10 cellular contexts compared by ENCODE assay signal in the genomic region with DNA sequence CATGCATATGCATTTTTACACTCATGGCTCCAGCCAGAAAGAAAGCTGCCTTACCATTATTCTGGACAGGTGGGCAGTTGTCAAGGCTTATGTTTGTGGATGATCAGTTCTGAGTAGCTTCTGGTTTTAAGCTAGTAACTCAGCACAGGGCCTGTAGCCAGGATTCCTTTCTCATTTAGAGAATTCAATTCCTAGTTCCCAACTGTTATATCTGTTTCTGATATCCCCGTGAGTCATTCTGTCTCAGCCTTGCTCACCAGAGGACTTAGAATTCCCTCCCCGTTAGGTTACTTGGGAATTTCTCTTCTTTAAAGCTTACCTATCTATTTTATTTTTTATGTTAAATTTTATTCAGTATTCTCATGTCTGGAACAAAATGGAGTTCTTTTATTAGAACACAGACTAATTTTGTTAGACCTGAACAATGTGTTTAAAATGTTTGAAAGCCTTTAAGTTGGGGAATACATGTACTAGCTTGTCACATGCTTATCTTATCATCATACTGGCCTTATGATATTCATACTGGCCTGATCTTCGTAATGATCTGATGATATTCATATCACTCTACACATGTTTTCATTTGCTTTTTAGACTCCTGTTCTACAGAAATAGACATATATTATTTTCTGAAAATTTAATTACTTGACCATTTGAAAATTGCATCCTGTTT. TPM values are rescaled to one million over a fixed set of nuclear protein-coding genes. Genes with fewer than 3 reads are reported as not detected.
DNase-seq lines count a peak whose midpoint lies in the region; TF ChIP-seq lines count a peak whose summit lies in the region.
"Had no signal": no experiment of that assay in that cellular context is flagged by ENCODE, and none has a peak within 500 bp of the region (broad histone marks: within the 10 kb centered on the region; RNA-seq: fewer than 3 reads in every experiment).

No MANE protein-coding gene starts in this region.

- H3F3A ChIP-seq in GM23248 (ENCODE audit: insufficient read depth): peaks cover 30% of the 10 kb centered on the region

- 14 to 15% methylated on average over 3 of the region's 3 CpGs for WGBS in GM23248 (ENCODE audit: low coverage in 1 of 2, low lambda C conversion rate in 2 of 2, missing lambda C conversion rate in 2 of 2), 2 experiments

- H3K9ac ChIP-seq in GM23248: peak overlapping the region; percentile 7; the same call in 1 of the 2 replicates

- peaks cover 99% of the 10 kb centered on the region for H3K79me2 ChIP-seq in GM23248 (ENCODE audit: insufficient read depth)

- H3K27ac ChIP-seq in GM23248: peak overlapping the region; percentile 69
- H3K27ac ChIP-seq: right lobe of liver had no signal

- no peak overlapping the region for H2AFZ ChIP-seq in GM23248

- H3K4me1 ChIP-seq in GM23248 (ENCODE audit: insufficient read depth): peaks cover 20% of the 10 kb centered on the region

- peaks cover 10% of the 10 kb centered on the region; the same call in 1 of the 2 replicates for H4K20me1 ChIP-seq in GM23248 (ENCODE audit: insufficient read depth)

- peak; percentile 93 for DNase-seq in GM23248
- DNase-seq in amniotic epithelial cell (ENCODE audit: low read depth): peak; percentile 78
- peak; percentile 72 to 89 for DNase-seq in foreskin fibroblast
- peak; percentile 39 for DNase-seq in skeletal muscle cell (ENCODE audit: low read depth)
- DNase-seq in 8988T: no peak
- DNase-seq in SK-N-DZ (ENCODE audit: low spot score): no peak
- DNase-seq in NCI-H1694 treated with DMSO at 0.1 percent for 48 hours (lab: John Stamatoyannopoulos, UW): no peak
- DNase-seq in T1000 (lab: John Stamatoyannopoulos, UW): no peak
- DNase-seq: NCI-H1092, right lobe of liver had no signal

- H3K4me2 ChIP-seq in GM23248 (ENCODE audit: unreplicated experiment): peak overlapping the region; percentile 40

- H3K4me3 ChIP-seq in GM23248 (no peak overlapping the region), foreskin fibroblast (ENCODE audit: low read depth in 1 of 2, low read length in 2 of 2) (no peak overlapping the region), skeletal muscle cell (ENCODE audit: low read depth, low read length) (no peak overlapping the region)
- H3K4me3 ChIP-seq: right lobe of liver had no signal

- no peak for TF ChIP-seq CTCF in foreskin fibroblast (IDR thresholded peaks at IDR 0.05; ENCODE audit: low read depth, low read length)

- in situ Hi-C loops in GM23248 (cut with MboI): no loop called here

- no peaks in the 10 kb centered on the region for H3K27me3 ChIP-seq in GM23248 (replicated peaks; ENCODE audit: insufficient read depth)
- H3K27me3 ChIP-seq: right lobe of liver had no signal

- no peaks in the 10 kb centered on the region for H3K9me2 ChIP-seq in GM23248 (ENCODE audit: insufficient read depth)

- H3K36me3 ChIP-seq in GM23248 (ENCODE audit: low read depth): no peaks in the 10 kb centered on the region
- H3K36me3 ChIP-seq: right lobe of liver had no signal

- H3K9me3 ChIP-seq in GM23248 (ENCODE audit: low read depth): no peaks in the 10 kb centered on the region
- H3K9me3 ChIP-seq: right lobe of liver had no signal

RNA-seq across cellular contexts. Expression of a gene that starts 47.1 kb away (rescaled TPM):
- total RNA-seq in GM23248 (2014; rRNA removed; shearing (Covaris generic)): 150 and 179 TPM in 2 replicates
- polyA plus RNA-seq in GM23248 (2016; fragmentation: Nextera tagmentation; extraction: Ambion mirVana): 188 and 196 TPM in 2 replicates
- 6.5 and 9.3 TPM in 2 replicates for polyA plus RNA-seq in SK-N-DZ (2014; cell fraction: cytosol; rRNA removed)
- 8.3 and 10.1 TPM in 2 replicates for polyA plus RNA-seq in SK-N-DZ (2014; cell fraction: nucleus; rRNA removed)

Comparison
In these comparisons a context has a peak if more than half of its experiments do, and no peak if none do; other contexts are left out.
1. DNase-seq: peak in GM23248 (single experiment), amniotic epithelial cell (single experiment), foreskin fibroblast (2 of 2) and skeletal muscle cell (single experiment); none in 8988T (single experiment), SK-N-DZ (single experiment), NCI-H1694 treated with DMSO at 0.1 percent for 48 hours (single experiment) and T1000 (single experiment).